19 cellular contexts compared by ENCODE assay signal in genomic region chr18:73318732-73319479, GRCh38.
DNase-seq lines count a peak whose midpoint lies in the region; ATAC-seq and TF ChIP-seq lines count a peak whose summit lies in the region.
"Had no signal": no experiment of that assay in that cellular context is flagged by ENCODE, and none has a peak within 500 bp of the region (broad histone marks: within the 10 kb centered on the region; RNA-seq: fewer than 3 reads in every experiment).

No MANE protein-coding gene starts in this region.

- peaks cover 35% of the 10 kb centered on the region for H3K4me1 Mint-ChIP-seq in HFFc6 (ENCODE audit: low read depth)
- H3K4me1 Mint-ChIP-seq: activated CD4-positive, alpha-beta memory T cell treated with anti-CD3 and anti-CD28 coated beads, Interleukin-2, amount 10 ng/mL, durations not matched to agents 7 days and 5 days; central memory CD8-positive, alpha-beta T cell; T-helper 17 cell had no signal

- no peaks in the 10 kb centered on the region; the same call in 1 of the 2 replicates for H3K27me3 Mint-ChIP-seq in HFFc6 (ENCODE audit: insufficient read depth)
- H3K27me3 Mint-ChIP-seq: activated CD4-positive, alpha-beta memory T cell treated with anti-CD3 and anti-CD28 coated beads, Interleukin-2, amount 10 ng/mL, durations not matched to agents 7 days and 5 days; central memory CD8-positive, alpha-beta T cell; T-helper 17 cell; type B pancreatic cell had no signal

- intact Hi-C loops in left cardiac atrium (cut with DNase I): no loop called here

- TF ChIP-seq CTCF in HFFc6 (IDR thresholded peaks at IDR 0.05): no peak

- H3K27ac Mint-ChIP-seq in HFFc6: no peak overlapping the region; the same call in 1 of the 2 replicates
- H3K27ac Mint-ChIP-seq: activated CD4-positive, alpha-beta memory T cell treated with anti-CD3 and anti-CD28 coated beads, Interleukin-2, amount 10 ng/mL, durations not matched to agents 7 days and 5 days; T-helper 17 cell; type B pancreatic cell had no signal

- TF ChIP-seq POLR2A in GM18505 (IDR thresholded peaks at IDR 0.05; ENCODE audit: borderline replicate concordance, extremely low read depth, insufficient read depth, insufficient read length): no peak

- ATAC-seq in left cardiac atrium (peak; percentile 92 to 94), HG02642 (IDR thresholded peaks at IDR 0.05; ENCODE audit: poor library complexity, unreplicated experiment) (no peak), GM18505 (IDR thresholded peaks at IDR 0.05; ENCODE audit: unreplicated experiment) (no peak)
- ATAC-seq: T-helper 17 cell had no signal

- no peaks in the 10 kb centered on the region for H3K36me3 Mint-ChIP-seq in HFFc6 (ENCODE audit: low read depth)
- H3K36me3 Mint-ChIP-seq: type B pancreatic cell had no signal

- H3K4me3 Mint-ChIP-seq in HFFc6: no peak overlapping the region
- H3K4me3 Mint-ChIP-seq: activated CD4-positive, alpha-beta memory T cell treated with anti-CD3 and anti-CD28 coated beads, Interleukin-2, amount 10 ng/mL, durations not matched to agents 7 days and 5 days; central memory CD8-positive, alpha-beta T cell; T-helper 17 cell; type B pancreatic cell had no signal

- DNase-seq in AG20443 (ENCODE audit: low spot score): peak; percentile 4
- DNase-seq in HFFc6: peak; percentile 11
- peak; percentile 41 for DNase-seq in astrocyte of the hippocampus (ENCODE audit: low read depth, low spot score)
- DNase-seq in left cardiac atrium: no peak
- DNase-seq in SHP77 treated with DMSO at 0.1 percent for 48 hours (lab: John Stamatoyannopoulos, UW): no peak
- DNase-seq in NAMALWA (ENCODE audit: low spot score): no peak
- DNase-seq: activated CD4-positive, alpha-beta memory T cell treated with anti-CD3 and anti-CD28 coated beads, Interleukin-2, amount 10 ng/mL, durations not matched to agents 7 days and 5 days; activated CD4-positive, CD25-positive, alpha-beta regulatory T cell; activated gamma-delta T cell treated with Interleukin-2 at 50 U/mL for 16 hours; amniotic stem cell; effector CD8-positive, alpha-beta T cell; head of caudate nucleus; NCI-H1694 treated with DMSO at 0.1 percent for 48 hours; NCI-H226; T-helper 17 cell had no signal

- no peaks in the 10 kb centered on the region for H3K9me3 Mint-ChIP-seq in HFFc6
- H3K9me3 Mint-ChIP-seq: type B pancreatic cell had no signal

Comparison
In these comparisons a context has a peak if more than half of its experiments do, and no peak if none do; other contexts are left out.
1. DNase-seq: peak in AG20443 (single experiment), HFFc6 (single experiment) and astrocyte of the hippocampus (single experiment); none in left cardiac atrium (single experiment), SHP77 treated with DMSO at 0.1 percent for 48 hours (single experiment) and NAMALWA (single experiment).
2. ATAC-seq: peak in left cardiac atrium (2 of 2); none in HG02642 (single experiment) and GM18505 (single experiment).